ENCODE assay signal across 24 cellular contexts in the genomic region with DNA sequence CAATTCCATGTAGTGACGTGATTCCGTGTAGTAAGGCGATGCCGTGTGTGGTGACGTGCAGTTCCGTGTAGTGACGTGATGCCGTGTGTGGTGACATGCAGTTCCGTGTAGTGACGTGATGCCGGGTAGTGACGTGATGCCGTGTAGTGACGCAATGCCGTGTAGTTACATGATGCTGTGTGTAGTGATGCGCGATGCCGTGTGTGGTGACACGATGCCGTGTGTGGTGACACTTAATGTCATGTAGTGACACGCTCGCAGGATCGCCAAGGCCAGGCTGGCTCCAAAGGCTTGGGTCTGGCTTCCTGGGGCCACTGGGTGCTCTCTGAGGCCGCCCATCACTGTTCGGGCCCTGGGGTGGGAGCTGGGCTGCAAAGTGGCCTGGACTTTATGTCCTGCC. TPM values are rescaled to one million over a fixed set of nuclear protein-coding genes. Genes with fewer than 3 reads are reported as not detected.
DNase-seq lines count a peak whose midpoint lies in the region; ATAC-seq and TF ChIP-seq lines count a peak whose summit lies in the region.
"Had no signal": no experiment of that assay in that cellular context is flagged by ENCODE, and none has a peak within 500 bp of the region (broad histone marks: within the 10 kb centered on the region; RNA-seq: fewer than 3 reads in every experiment).

No MANE protein-coding gene starts in this region.

- H3K9me3 Mint-ChIP-seq in nephron progenitor cell = no peaks in the 10 kb centered on the region
- H3K9me3 Mint-ChIP-seq in activated naive CD4-positive, alpha-beta T cell treated with anti-CD3 and anti-CD28 coated beads, Interleukin-2, amount 50 U/mL, for 72 hours = no peaks in the 10 kb centered on the region
- H3K9me3 Mint-ChIP-seq: CD8-positive, alpha-beta memory T cell; immature natural killer cell had no signal

- H3K4me1 ChIP-seq in aorta (ENCODE audit: control insufficient read depth in 1 of 2, insufficient read depth in 2 of 2, low read length in 2 of 2) = no peaks in the 10 kb centered on the region
- H3K4me1 ChIP-seq: foreskin keratinocyte had no signal

- H3K27me3 Mint-ChIP-seq in nephron progenitor cell (ENCODE audit: low read depth, poor library complexity) = no peaks in the 10 kb centered on the region

- peaks cover 61% of the 10 kb centered on the region for H3K4me1 Mint-ChIP-seq in nephron progenitor cell
- H3K4me1 Mint-ChIP-seq: CD8-positive, alpha-beta memory T cell; immature natural killer cell had no signal

- 92 to 93% methylated on average over 25 of the region's 25 CpGs for WGBS in aorta, 2 donors

- ATAC-seq in Right ventricle myocardium inferior (no peak), left cardiac atrium (no peak), aorta (ENCODE audit: low FRiP score) (no peak), HG02970 (IDR thresholded peaks at IDR 0.05; ENCODE audit: low FRiP score, unreplicated experiment) (no peak)
- ATAC-seq in activated naive CD4-positive, alpha-beta T cell treated with anti-CD3 and anti-CD28 coated beads, Interleukin-2, amount 50 U/mL, for 72 hours = no peak
- ATAC-seq: foreskin keratinocyte had no signal

- H3K27ac ChIP-seq in aorta (ENCODE audit: low read depth in 1 of 2, low read length in 2 of 2) = peak overlapping the region; percentile 45 to 64
- H3K27ac ChIP-seq: epithelial cell of prostate, foreskin keratinocyte had no signal

- DNase-seq in Right ventricle myocardium inferior (ENCODE audit: missing footprints) (peak; percentile 55), cardiac septum (ENCODE audit: low spot score) (no peak), left cardiac atrium (peak; percentile 20), nephron progenitor cell (no peak), aorta (peak; percentile 38 to 72), foreskin fibroblast (no peak)
- DNase-seq in activated naive CD4-positive, alpha-beta T cell treated with anti-CD3 and anti-CD28 coated beads, Interleukin-2, amount 50 U/mL, for 72 hours (ENCODE audit: low spot score in 2 of 2) = no peak
- DNase-seq: 8988T; activated CD4-positive, alpha-beta T cell treated with anti-CD3 and anti-CD28 coated beads, Interleukin-2, amount 50 U/mL, for 48 hours; activated CD4-positive, CD25-positive, alpha-beta regulatory T cell; activated effector memory CD4-positive, alpha-beta T cell treated with Interleukin-2 at 50 U/mL for 16 hours; DMS53; foreskin keratinocyte; GF-D8; immature natural killer cell; NCI-H1105; NCI-H2029 treated with DMSO at 0.1 percent for 48 hours; NCI-H446 treated with DMSO at 0.1 percent for 48 hours; RPMI8226; stimulated activated CD4-positive, alpha-beta T cell treated with anti-CD3 and anti-CD28 coated beads, Interleukin-4, amount 100 ng/mL, for 24 hours; stimulated activated naive CD4-positive, alpha-beta T cell treated with Interleukin-2 at 50 U/mL for 16 hours had no signal

- no peaks in the 10 kb centered on the region for H3K9me3 ChIP-seq in aorta (ENCODE audit: control insufficient read depth, low read length)

- no peaks in the 10 kb centered on the region for H3K27me3 ChIP-seq in aorta (ENCODE audit: control insufficient read depth in 1 of 2, insufficient read depth in 2 of 2, low read length in 1 of 2)
- H3K27me3 ChIP-seq: foreskin keratinocyte had no signal

- H3K4me3 ChIP-seq in aorta (ENCODE audit: low read length in 2 of 2) (no peak overlapping the region), foreskin fibroblast (ENCODE audit: low read depth in 1 of 2, low read length in 2 of 2) (no peak overlapping the region)

- intact Hi-C loops in Right ventricle myocardium inferior (cut with DNase I) = no loop called here
- intact Hi-C loops in cardiac septum (cut with DNase I) = no loop called here
- intact Hi-C loops in left cardiac atrium (cut with DNase I) = no loop called here
- intact Hi-C loops in aorta (cut with DNase I) = no loop called here

- H3K36me3 ChIP-seq in aorta (ENCODE audit: control insufficient read depth in 1 of 2, insufficient read depth in 2 of 2, low read length in 1 of 2) = no peaks in the 10 kb centered on the region

- H3K4me3 Mint-ChIP-seq in nephron progenitor cell = no peak overlapping the region
- H3K4me3 Mint-ChIP-seq: CD8-positive, alpha-beta memory T cell; immature natural killer cell had no signal

- no peaks in the 10 kb centered on the region for H3K36me3 Mint-ChIP-seq in nephron progenitor cell (ENCODE audit: low read depth)
- no peaks in the 10 kb centered on the region for H3K36me3 Mint-ChIP-seq in activated naive CD4-positive, alpha-beta T cell treated with anti-CD3 and anti-CD28 coated beads, Interleukin-2, amount 50 U/mL, for 72 hours
- H3K36me3 Mint-ChIP-seq: CD8-positive, alpha-beta memory T cell; immature natural killer cell had no signal

- no peak for TF ChIP-seq CTCF in nephron progenitor cell (IDR thresholded peaks at IDR 0.05)
- no peak for TF ChIP-seq CTCF in foreskin fibroblast (IDR thresholded peaks at IDR 0.05; ENCODE audit: low read depth, low read length)

- H3K27ac Mint-ChIP-seq in nephron progenitor cell = peak overlapping the region; percentile 82
- H3K27ac Mint-ChIP-seq in activated naive CD4-positive, alpha-beta T cell treated with anti-CD3 and anti-CD28 coated beads, Interleukin-2, amount 50 U/mL, for 72 hours = no peak overlapping the region
- H3K27ac Mint-ChIP-seq: CD8-positive, alpha-beta memory T cell; immature natural killer cell had no signal

RNA-seq across cellular contexts. Expression of a gene that starts 14.2 kb away (rescaled TPM):
- total RNA-seq in Right ventricle myocardium inferior (51.6 TPM), cardiac septum (77.0 TPM), left cardiac atrium (100 to 1,000 TPM in 1 of 2 donors, 10 to 100 TPM in 1; 53.4 to 104 TPM), aorta (100 to 1,000 TPM; 289 to 301 TPM)
- 100 to 1,000 TPM in 1 of 2 donors, 10 to 100 TPM in 1; 97.3 to 963 TPM for polyA plus RNA-seq in aorta
- 10 to 100 TPM in 1 of 2 donors, 1 to 10 TPM in 1; 4.3 to 22.3 TPM for total RNA-seq in activated naive CD4-positive, alpha-beta T cell treated with anti-CD3 and anti-CD28 coated beads, Interleukin-2, amount 50 U/mL, for 72 hours

Comparison
In these comparisons a context has a peak if more than half of its experiments do, and no peak if none do; other contexts are left out.
1. DNase-seq: peak in Right ventricle myocardium inferior (single experiment), left cardiac atrium (single experiment) and aorta (2 of 2); none in cardiac septum (single experiment), nephron progenitor cell (single experiment), foreskin fibroblast (0 of 2) and activated naive CD4-positive, alpha-beta T cell treated with anti-CD3 and anti-CD28 coated beads, Interleukin-2, amount 50 U/mL, for 72 hours (0 of 2).